ENCODE assay signal across 8 cellular contexts in the genomic region with DNA sequence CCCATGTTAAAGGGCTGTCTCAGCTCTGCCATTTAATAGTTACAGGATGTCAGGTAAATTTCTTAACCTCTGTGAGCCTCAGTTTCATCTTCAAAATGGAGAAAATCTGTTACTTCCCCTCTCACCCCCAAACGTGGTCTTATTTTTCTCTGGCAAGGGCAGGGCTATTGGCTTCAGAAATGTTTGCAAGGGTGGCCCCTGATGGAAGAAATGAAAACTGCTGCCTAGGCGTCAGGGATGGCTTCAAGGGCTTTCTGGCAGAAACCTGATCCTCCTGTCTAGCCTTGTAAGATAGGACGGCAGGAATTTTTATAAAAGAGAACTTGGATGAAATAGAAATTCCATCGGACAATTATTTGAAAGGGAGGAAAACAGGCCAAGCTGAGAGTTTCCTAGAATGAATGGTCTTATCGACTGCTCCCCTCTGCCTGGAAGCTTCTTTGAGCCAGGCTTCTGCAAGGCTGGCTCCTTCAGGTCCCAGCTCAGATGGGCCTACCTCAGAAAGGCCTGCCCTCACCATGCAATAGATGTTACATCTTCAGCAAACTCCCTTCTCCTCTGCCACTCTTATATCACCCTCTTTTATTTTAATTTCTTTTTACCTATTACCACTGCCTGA. TPM values are rescaled to one million over a fixed set of nuclear protein-coding genes. Genes with fewer than 3 reads are reported as not detected.
DNase-seq lines count a peak whose midpoint lies in the region; ATAC-seq and TF ChIP-seq lines count a peak whose summit lies in the region.

No MANE protein-coding gene starts in this region.

- TF ChIP-seq EP300 in Ishikawa (IDR thresholded peaks at IDR 0.05; ENCODE audit: borderline replicate concordance): no peak

- DNase-seq in AML-193 (lab: John Stamatoyannopoulos, UW) (peak; percentile 20 to 29), RKO (ENCODE audit: low spot score) (peak; percentile 64), left cardiac atrium (peak; percentile 31), sciatic nerve (ENCODE audit: low spot score) (peak; percentile 64), NCI-H446 treated with DMSO at 0.1 percent for 48 hours (lab: John Stamatoyannopoulos, UW) (no peak)
- DNase-seq in activated naive CD4-positive, alpha-beta T cell treated with anti-CD3 and anti-CD28 coated beads, Interleukin-2, amount 50 U/mL, for 16 hours: peak; percentile 41

- TF ChIP-seq RAD21 in Ishikawa (IDR thresholded peaks at IDR 0.05; ENCODE audit: low read depth): peak; percentile 87

- peak; percentile 57 for ATAC-seq in GM18517 (IDR thresholded peaks at IDR 0.05; ENCODE audit: unreplicated experiment)
- ATAC-seq in left cardiac atrium: peak; percentile 86 to 92
- ATAC-seq in sciatic nerve: peak; percentile 93

- intact Hi-C loops in left cardiac atrium (cut with DNase I): loop anchor here in 1 of 2 donors (2.0 kb wide), 1 partner anchor 272 kb away; no protein-coding TSS in a partner anchor
- intact Hi-C loops in sciatic nerve (cut with DNase I): no loop called here

TF ChIP-seq in Ishikawa, 13 proteins besides CTCF, POLR2A, EP300 and RAD21:
- peak; percentile 62 for TF ChIP-seq TEAD4 (IDR thresholded peaks at IDR 0.05)
- no peak for TF ChIP-seq TAF1 (IDR thresholded peaks at IDR 0.05; ENCODE audit: low read depth)
- TF ChIP-seq, protein P1, sequence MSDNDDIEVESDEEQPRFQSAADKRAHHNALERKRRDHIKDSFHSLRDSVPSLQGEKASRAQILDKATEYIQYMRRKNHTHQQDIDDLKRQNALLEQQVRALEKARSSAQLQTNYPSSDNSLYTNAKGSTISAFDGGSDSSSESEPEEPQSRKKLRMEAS (IDR thresholded peaks at IDR 0.05): no peak
- no peak for TF ChIP-seq FOXM1 (IDR thresholded peaks at IDR 0.05; ENCODE audit: borderline replicate concordance, low read depth)
- no peak for TF ChIP-seq TCF12 (IDR thresholded peaks at IDR 0.05; ENCODE audit: low read depth)
TF ChIP-seq in Ishikawa: peak in this region for 1.

RNA-seq across cellular contexts. Expression of a gene that starts 43.0 kb away (rescaled TPM):
- total RNA-seq in left cardiac atrium (10 to 100 TPM in 1 of 2 donors, 1 to 10 TPM in 1; 9.5 to 12.4 TPM), sciatic nerve (31.1 TPM)
